ENCODE assay signal across 27 cellular contexts in genomic region chr2:145058457-145058856, GRCh38.
"Had no signal": no experiment of that assay in that cellular context is flagged by ENCODE, and none has a peak within 500 bp of the region (broad histone marks: within the 10 kb centered on the region; RNA-seq: fewer than 3 reads in every experiment).

No MANE protein-coding gene starts in this region.

- DNase-seq: cortex of kidney; effector memory CD8-positive, alpha-beta T cell; erythroblast; esophagus squamous epithelium; foreskin melanocyte; head of caudate nucleus; left cardiac atrium; left lung; mesendoderm; naive thymus-derived CD8-positive, alpha-beta T cell; nephron progenitor cell; nucleus accumbens; ovary; posterior cingulate gyrus; psoas muscle; right cardiac atrium; sigmoid colon; stimulated activated CD4-positive, alpha-beta T cell treated with anti-CD3 and anti-CD28 coated beads, Interleukin-15, amount 100 ng/mL, for 24 hours; stimulated activated CD4-positive, alpha-beta T cell treated with anti-CD3 and anti-CD28 coated beads, Interleukin-2, amount 100 ng/mL, for 48 hours; stimulated activated CD8-positive, alpha-beta memory T cell treated with anti-CD3 and anti-CD28 coated beads, Interleukin-4, amount 100 ng/mL, for 48 hours; stimulated activated naive CD4-positive, alpha-beta T cell; stimulated activated naive CD8-positive, alpha-beta T cell treated with anti-CD3 and anti-CD28 coated beads, Interleukin-15, amount 100 ng/mL, for 72 hours; thyroid gland; trophoblast cell had no signal

- H3K27ac ChIP-seq: esophagus squamous epithelium, hepatocyte, left lung, ovary, psoas muscle, sigmoid colon, thyroid gland, vagina had no signal

- H3K9me3 ChIP-seq: left lung, ovary, psoas muscle, sigmoid colon, thyroid gland, vagina had no signal

- H3K27me3 ChIP-seq: esophagus squamous epithelium, hepatocyte, left lung, ovary, sigmoid colon, thyroid gland, vagina had no signal

- ATAC-seq: effector memory CD8-positive, alpha-beta T cell; left cardiac atrium; left lung; naive thymus-derived CD8-positive, alpha-beta T cell; psoas muscle; right cardiac atrium; stimulated activated naive CD8-positive, alpha-beta T cell treated with anti-CD3 and anti-CD28 coated beads, Interleukin-15, amount 100 ng/mL, for 72 hours had no signal

- H3K36me3 ChIP-seq: esophagus squamous epithelium, left lung, ovary, sigmoid colon, thyroid gland, vagina had no signal

- H3K4me2 ChIP-seq: hepatocyte had no signal

- H3K4me3 ChIP-seq: esophagus squamous epithelium, hepatocyte, left lung, ovary, psoas muscle, sigmoid colon, thyroid gland, vagina had no signal

- H3K79me2 ChIP-seq: hepatocyte had no signal

- FAIRE-seq: endometrium had no signal

- H3K4me1 ChIP-seq: left lung, psoas muscle, sigmoid colon, thyroid gland, vagina had no signal

- H2AFZ ChIP-seq: hepatocyte had no signal
